In the genomic region with DNA sequence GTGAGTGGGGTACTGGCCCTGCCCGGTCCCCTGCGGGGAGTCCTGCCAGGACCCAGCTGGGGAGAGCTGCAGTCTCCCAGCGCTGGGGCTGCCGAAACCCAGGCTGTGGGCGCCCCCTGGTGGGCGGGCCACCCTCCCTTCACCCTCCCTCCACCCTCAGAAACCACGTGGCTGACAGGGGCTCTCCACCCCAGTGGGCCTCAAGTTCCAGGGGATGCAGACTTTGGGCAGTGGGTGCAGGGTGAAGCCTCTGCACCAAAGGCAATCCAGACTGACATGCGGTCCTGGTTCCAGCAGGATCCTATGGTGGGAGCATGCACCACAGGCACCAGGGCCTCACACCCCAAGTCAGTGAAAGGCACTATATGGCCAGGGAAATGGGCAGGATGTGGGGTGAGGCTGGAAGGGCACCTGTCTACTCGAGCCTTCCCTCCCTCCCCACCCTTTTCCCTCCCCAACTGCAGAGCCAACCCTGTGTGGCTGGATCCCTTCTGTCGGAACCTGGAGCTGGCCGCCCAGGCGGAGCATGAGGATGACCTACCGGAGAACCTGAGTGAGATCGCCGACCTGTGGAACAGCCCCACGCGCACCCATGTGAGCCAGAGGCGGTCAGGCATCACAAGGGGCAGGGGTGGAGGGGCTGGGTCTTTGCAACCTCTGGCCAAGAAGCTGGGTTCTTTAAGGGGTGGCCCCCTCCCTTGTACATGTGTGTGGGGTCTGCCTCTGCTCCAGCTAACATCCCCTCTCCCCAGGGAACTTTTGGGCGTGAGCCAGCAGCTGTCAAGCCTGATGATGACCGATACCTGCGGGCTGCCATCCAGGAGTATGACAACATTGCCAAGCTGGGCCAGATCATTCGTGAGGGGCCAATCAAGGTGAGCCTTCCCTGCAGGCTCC, we compare ENCODE assay signal across 8 cellular contexts. TPM values are rescaled to one million over a fixed set of nuclear protein-coding genes. Genes with fewer than 3 reads are reported as not detected.
DNase-seq lines count a peak whose midpoint lies in the region; ATAC-seq lines count a peak whose summit lies in the region.

No MANE protein-coding gene starts in this region.

- intact Hi-C loops in Right ventricle myocardium inferior (cut with DNase I) = loop anchor here (2.0 to 5.0 kb wide), 3 partner anchors 105 to 497 kb away; no protein-coding TSS in a partner anchor

- DNase-seq in NCI-H1417 (lab: John Stamatoyannopoulos, UW) (peak; percentile 1 to 5 (median 4)), NCI-H1417 treated with DMSO at 0.1 percent for 48 hours (lab: John Stamatoyannopoulos, UW) (no peak), HK-2 (ENCODE audit: unreplicated experiment) (peak; percentile 75), SK-N-DZ (ENCODE audit: low spot score) (peak; percentile 25), Right ventricle myocardium inferior (ENCODE audit: missing footprints) (peak; percentile 87), putamen (ENCODE audit: low spot score) (peak; percentile 73)
- peak; percentile 75 for DNase-seq in activated gamma-delta T cell treated with anti-CD3 and anti-CD28 coated beads, Interleukin-2, amount 50 U/mL, for 16 hours (ENCODE audit: low read depth)

- ATAC-seq in Right ventricle myocardium inferior = peak; percentile 80
- ATAC-seq in HG03520 (IDR thresholded peaks at IDR 0.05; ENCODE audit: unreplicated experiment) = no peak

RNA-seq across cellular contexts. Expression of a gene that starts 38.8 kb away (rescaled TPM):
- 238 and 268 TPM in 2 replicates for polyA plus RNA-seq in SK-N-DZ (2014; cell fraction: cytosol; rRNA removed)
- 192 and 197 TPM in 2 replicates for polyA plus RNA-seq in SK-N-DZ (2014; cell fraction: nucleus; rRNA removed)
- 1,777 TPM for total RNA-seq in Right ventricle myocardium inferior

RNA-seq across cellular contexts. Expression of a gene that starts 38.9 kb away (rescaled TPM):
- polyA plus RNA-seq in SK-N-DZ (2014; cell fraction: cytosol; rRNA removed) = not detected in 2 replicates
- not detected in 2 replicates for polyA plus RNA-seq in SK-N-DZ (2014; cell fraction: nucleus; rRNA removed)
- total RNA-seq in Right ventricle myocardium inferior = 140 TPM
